In the genomic region with DNA sequence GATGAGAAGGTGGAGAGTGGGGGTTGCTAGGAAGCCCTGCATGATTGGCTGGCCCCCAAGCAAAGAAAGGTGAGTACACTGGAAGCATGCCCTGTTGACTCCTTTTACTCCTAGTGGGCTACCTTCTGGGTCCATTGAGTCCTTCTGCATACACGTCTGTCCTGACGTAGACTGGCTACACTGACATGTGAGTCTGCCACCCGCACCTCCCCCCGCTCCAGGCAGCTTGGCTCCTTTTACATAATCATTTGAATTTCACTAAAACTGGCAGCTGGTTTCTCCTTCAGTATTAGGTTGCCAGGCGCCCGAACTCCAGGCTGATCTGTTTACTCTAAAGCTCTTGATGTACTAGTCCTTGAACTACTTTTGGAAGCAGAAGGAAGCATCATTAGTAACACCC, we compare ENCODE assay signal across 14 cellular contexts. TPM values are rescaled to one million over a fixed set of nuclear protein-coding genes. Genes with fewer than 3 reads are reported as not detected.
DNase-seq lines count a peak whose midpoint lies in the region; ATAC-seq, FAIRE-seq and TF ChIP-seq lines count a peak whose summit lies in the region.
"Had no signal": no experiment of that assay in that cellular context is flagged by ENCODE, and none has a peak within 500 bp of the region (broad histone marks: within the 10 kb centered on the region; RNA-seq: fewer than 3 reads in every experiment).

No MANE protein-coding gene starts in this region.

- H3K4me3 ChIP-seq in HepG2 (replicated peaks in 1 of 3; ENCODE audit: insufficient read depth in 1 of 3, low read depth in 2 of 3, low read length in 3 of 3) (no peak overlapping the region), right lobe of liver (no peak overlapping the region)
- H3K4me3 ChIP-seq: upper lobe of right lung had no signal

- H3K27ac ChIP-seq in HepG2 (ENCODE audit: extremely low read length, insufficient read depth, low read length) = no peak overlapping the region
- no peak overlapping the region for H3K27ac ChIP-seq in right lobe of liver
- H3K27ac ChIP-seq in temporal lobe (ENCODE audit: low read depth, low read length) = peak overlapping the region; percentile 92
- H3K27ac ChIP-seq: brain microvascular endothelial cell, epithelial cell of prostate, upper lobe of right lung had no signal

- CTCF ChIA-PET in HepG2 (lab: Yijun Ruan, JAX; ENCODE audit: low intra/inter-chr PET ratio, low total read pairs) = no interaction called here

- 100% methylated on average over 6 of the region's 6 CpGs for WGBS in HepG2 (ENCODE audit: low lambda C conversion rate)
- WGBS in right lobe of liver (ENCODE audit: insufficient coverage, low coverage, low lambda C conversion rate, missing lambda C conversion rate) = 77% methylated on average over 4 of the region's 6 CpGs

- in situ Hi-C loops in HepG2 (cut with HindIII; ENCODE audit: extremely low pct_ligation_motif_present, low pct_unique_long_range_greater_than_20kb) = no loop called here

- no peaks in the 10 kb centered on the region; a peak in 1 of 5 replicates for H3K27me3 ChIP-seq in HepG2 (ENCODE audit: control insufficient read depth in 1 of 2, insufficient read depth in 2 of 2, low read length in 2 of 2)
- H3K27me3 ChIP-seq in right lobe of liver = no peaks in the 10 kb centered on the region
- H3K27me3 ChIP-seq: brain microvascular endothelial cell, upper lobe of right lung had no signal

- no TSS peak for BruUV-seq in HepG2 (replicated peaks; lab: Mats Ljungman, UMichigan)

- no peaks in the 10 kb centered on the region for H4K20me1 ChIP-seq in HepG2 (ENCODE audit: insufficient read depth, low read length)

- TF ChIP-seq RAD21 in HepG2 (CRISPR knock-in tag; IDR thresholded peaks at IDR 0.05) = no peak

- TF ChIP-seq EP300 in HepG2 (IDR thresholded peaks at IDR 0.05; ENCODE audit: low read depth in 2 of 2, low read length in 2 of 2) = no peak
- TF ChIP-seq EP300 in HepG2 (CRISPR knock-in tag; IDR thresholded peaks at IDR 0.05; ENCODE audit: borderline replicate concordance) = no peak

- TF ChIP-seq POLR2A in HepG2 (IDR thresholded peaks at IDR 0.05; ENCODE audit: insufficient read depth in 1 of 2, low read depth in 2 of 2, low read length in 2 of 2) = no peak
- no peak for TF ChIP-seq POLR2A in right lobe of liver (IDR thresholded peaks at IDR 0.05)

- TF ChIP-seq CTCF in HepG2 (CRISPR knock-in tag; IDR thresholded peaks at IDR 0.05) (no peak), right lobe of liver (IDR thresholded peaks at IDR 0.05) (no peak)

- no peak for FAIRE-seq in HepG2 (lab: Jason Lieb, UNC)

- POLR2A ChIA-PET in HepG2 (lab: Yijun Ruan, JAX) = no interaction called here

- H2AFZ ChIP-seq in HepG2 (ENCODE audit: low read length) = no peak overlapping the region

- ATAC-seq in HepG2 = no peak
- no peak for ATAC-seq in right lobe of liver
- ATAC-seq: upper lobe of right lung had no signal

- DNase-seq in HepG2 (ENCODE audit: low spot score) (no peak), right lobe of liver (no peak), hypothalamus (lab: John Stamatoyannopoulos, UW) (peak in 43 of 51 donors; percentile 3 to 88 (median 46)), GF-D8 (lab: John Stamatoyannopoulos, UW) (no peak), foreskin melanocyte (no peak)
- DNase-seq: activated T-cell treated with anti-CD3 and anti-CD28 coated beads, Interleukin-2, amount 50 U/mL, for 1 hour; brain microvascular endothelial cell; EL; immature natural killer cell; NCI-H510A treated with DMSO at 0.1 percent for 48 hours; SHP77 treated with DMSO at 0.1 percent for 48 hours; upper lobe of right lung had no signal

- no peaks in the 10 kb centered on the region for H3K79me2 ChIP-seq in HepG2 (ENCODE audit: insufficient read depth, low read length)

- H3K36me3 ChIP-seq in HepG2 (replicated peaks in 1 of 2; ENCODE audit: control insufficient read depth in 1 of 2, insufficient read depth in 2 of 2, low read length in 2 of 2) (peaks cover 1 to 39% of the 10 kb centered on the region in 2 experiments; a peak in 4 of 5 replicates), right lobe of liver (peaks cover 0 to 28% (median 8%) of the 10 kb centered on the region in 4 donors)

- H3K9me3 ChIP-seq in HepG2 (ENCODE audit: low read length) (no peaks in the 10 kb centered on the region), right lobe of liver (no peaks in the 10 kb centered on the region)
- H3K9me3 ChIP-seq: upper lobe of right lung had no signal

- no peak overlapping the region for H3K9ac ChIP-seq in HepG2 (ENCODE audit: insufficient read depth, low read depth, low read length)

- intact Hi-C loops in HepG2 (cut with micrococcal nuclease; ENCODE audit: unreplicated experiment) (no loop called here), right lobe of liver (cut with DNase I) (no loop called here)

- H3K4me1 ChIP-seq in HepG2 (ENCODE audit: insufficient read depth, low read length) (no peaks in the 10 kb centered on the region), right lobe of liver (no peaks in the 10 kb centered on the region)
- H3K4me1 ChIP-seq: upper lobe of right lung had no signal

- no peak overlapping the region for H3K4me2 ChIP-seq in HepG2 (ENCODE audit: low read depth, low read length)

RNA-seq across cellular contexts. Expression of gene MRPS21, which starts 8.7 kb away (rescaled TPM):
- total RNA-seq in HepG2 (2016; rRNA removed; fragmentation: Illumina TruSeq; extraction: Trizol) (64.2 and 77.5 TPM in 2 replicates), right lobe of liver (10 to 100 TPM; 22.9 to 30.5 (median 25.0) TPM), temporal lobe (44.7 TPM)
- 40.5 and 42.6 TPM in 2 replicates for total RNA-seq in HepG2 (2016; cell fraction: cytosol; rRNA removed; fragmentation: Illumina TruSeq; extraction: Trizol; ENCODE audit: low read depth)
- total RNA-seq in HepG2 (2016; cell fraction: insoluble cytoplasmic fraction; rRNA removed; fragmentation: Illumina TruSeq; extraction: Trizol) = 62.6 and 85.6 TPM in 2 replicates
- 30.6 and 38.4 TPM in 2 replicates for total RNA-seq in HepG2 (2016; cell fraction: membrane; rRNA removed; fragmentation: Illumina TruSeq; extraction: Trizol)
- 36.8 and 44.4 TPM in 2 replicates for total RNA-seq in HepG2 (2016; cell fraction: nucleus; rRNA removed; fragmentation: Illumina TruSeq; extraction: Trizol)
- 51.6 and 59.4 TPM in 2 replicates for polyA plus RNA-seq in HepG2 (2011; rRNA removed)
- 36.0 and 48.0 TPM in 2 replicates for polyA plus RNA-seq in HepG2 (2011; cell fraction: cytosol; rRNA removed)
- polyA plus RNA-seq in HepG2 (2011; cell fraction: nucleus; rRNA removed) = 69.3 and 69.6 TPM in 2 replicates
- polyA plus RNA-seq in HepG2 (2012) = 32.8 and 49.3 TPM in 2 replicates
- polyA plus RNA-seq in HepG2 (2016; cell fraction: cytosol; fragmentation: Illumina TruSeq; extraction: Trizol; ENCODE audit: low read depth) = 35.9 and 42.1 TPM in 2 replicates
- polyA plus RNA-seq in HepG2 (2016; cell fraction: insoluble cytoplasmic fraction; fragmentation: Illumina TruSeq; extraction: Trizol; ENCODE audit: low read depth) = 91.5 and 106 TPM in 2 replicates
- 33.5 and 39.5 TPM in 2 replicates for polyA plus RNA-seq in HepG2 (2016; cell fraction: membrane; fragmentation: Illumina TruSeq; extraction: Trizol; ENCODE audit: low read depth)
- polyA plus RNA-seq in HepG2 (2016; cell fraction: nucleus; fragmentation: Illumina TruSeq; extraction: Trizol; ENCODE audit: insufficient read depth, low read depth) = 72.6 and 80.6 TPM in 2 replicates
- 18.9 and 44.4 TPM in 2 replicates for polyA minus RNA-seq in HepG2 (2011; rRNA and poly(A)+ RNA removed; ENCODE audit: low replicate concordance)
- 11.5 and 13.8 TPM in 2 replicates for polyA minus RNA-seq in HepG2 (2011; cell fraction: cytosol; rRNA and poly(A)+ RNA removed)
- 17.5 and 22.9 TPM in 2 replicates for polyA minus RNA-seq in HepG2 (2011; cell fraction: nucleus; rRNA and poly(A)+ RNA removed)

RNA-seq across cellular contexts. Expression of gene PRPF3, which starts 19.0 kb away (rescaled TPM):
- 34.2 and 45.9 TPM in 2 replicates for total RNA-seq in HepG2 (2016; rRNA removed; fragmentation: Illumina TruSeq; extraction: Trizol)
- 11.3 and 14.3 TPM in 2 replicates for total RNA-seq in HepG2 (2016; cell fraction: cytosol; rRNA removed; fragmentation: Illumina TruSeq; extraction: Trizol; ENCODE audit: low read depth)
- total RNA-seq in HepG2 (2016; cell fraction: insoluble cytoplasmic fraction; rRNA removed; fragmentation: Illumina TruSeq; extraction: Trizol) = 32.2 and 43.7 TPM in 2 replicates
- total RNA-seq in HepG2 (2016; cell fraction: membrane; rRNA removed; fragmentation: Illumina TruSeq; extraction: Trizol) = 18.1 and 19.5 TPM in 2 replicates
- total RNA-seq in HepG2 (2016; cell fraction: nucleus; rRNA removed; fragmentation: Illumina TruSeq; extraction: Trizol) = 55.9 and 61.0 TPM in 2 replicates
- 20.1 and 23.0 TPM in 2 replicates for polyA plus RNA-seq in HepG2 (2011; rRNA removed)
- 8.6 and 10.4 TPM in 2 replicates for polyA plus RNA-seq in HepG2 (2011; cell fraction: cytosol; rRNA removed)
- polyA plus RNA-seq in HepG2 (2011; cell fraction: nucleus; rRNA removed) = 46.3 and 59.7 TPM in 2 replicates
- 24.5 and 33.4 TPM in 2 replicates for polyA plus RNA-seq in HepG2 (2012)
- polyA plus RNA-seq in HepG2 (2016; cell fraction: cytosol; fragmentation: Illumina TruSeq; extraction: Trizol; ENCODE audit: low read depth) = 6.5 TPM in 2 replicates
- 27.7 and 29.0 TPM in 2 replicates for polyA plus RNA-seq in HepG2 (2016; cell fraction: insoluble cytoplasmic fraction; fragmentation: Illumina TruSeq; extraction: Trizol; ENCODE audit: low read depth)
- 8.1 and 8.9 TPM in 2 replicates for polyA plus RNA-seq in HepG2 (2016; cell fraction: membrane; fragmentation: Illumina TruSeq; extraction: Trizol; ENCODE audit: low read depth)
- 89.8 and 101 TPM in 2 replicates for polyA plus RNA-seq in HepG2 (2016; cell fraction: nucleus; fragmentation: Illumina TruSeq; extraction: Trizol; ENCODE audit: insufficient read depth, low read depth)
- 19.2 and 49.0 TPM in 2 replicates for polyA minus RNA-seq in HepG2 (2011; rRNA and poly(A)+ RNA removed; ENCODE audit: low replicate concordance)
- polyA minus RNA-seq in HepG2 (2011; cell fraction: cytosol; rRNA and poly(A)+ RNA removed) = 8.1 and 9.0 TPM in 2 replicates
- 58.8 and 75.6 TPM in 2 replicates for polyA minus RNA-seq in HepG2 (2011; cell fraction: nucleus; rRNA and poly(A)+ RNA removed)
- 10 to 100 TPM; 10.8 to 28.0 (median 21.2) TPM for total RNA-seq in right lobe of liver
- 32.9 TPM for total RNA-seq in temporal lobe

RNA-seq across cellular contexts. Expression of gene CIART, which starts 20.0 kb away (rescaled TPM):
- total RNA-seq in HepG2 (2016; rRNA removed; fragmentation: Illumina TruSeq; extraction: Trizol) = not detected in 2 replicates
- total RNA-seq in HepG2 (2016; cell fraction: cytosol; rRNA removed; fragmentation: Illumina TruSeq; extraction: Trizol; ENCODE audit: low read depth) = not detected in 2 replicates
- 0.09 TPM in 1 of 2 replicates, not detected in the other for total RNA-seq in HepG2 (2016; cell fraction: insoluble cytoplasmic fraction; rRNA removed; fragmentation: Illumina TruSeq; extraction: Trizol)
- total RNA-seq in HepG2 (2016; cell fraction: membrane; rRNA removed; fragmentation: Illumina TruSeq; extraction: Trizol) = not detected in 2 replicates
- total RNA-seq in HepG2 (2016; cell fraction: nucleus; rRNA removed; fragmentation: Illumina TruSeq; extraction: Trizol) = not detected in 2 replicates
- 0.48 and 0.58 TPM in 2 replicates for polyA plus RNA-seq in HepG2 (2011; rRNA removed)
- 0.12 and 0.26 TPM in 2 replicates for polyA plus RNA-seq in HepG2 (2011; cell fraction: cytosol; rRNA removed)
- 1.6 and 2.1 TPM in 2 replicates for polyA plus RNA-seq in HepG2 (2011; cell fraction: nucleus; rRNA removed)
- polyA plus RNA-seq in HepG2 (2012) = 0.39 and 0.40 TPM in 2 replicates
- not detected in 2 replicates for polyA plus RNA-seq in HepG2 (2016; cell fraction: cytosol; fragmentation: Illumina TruSeq; extraction: Trizol; ENCODE audit: low read depth)
- polyA plus RNA-seq in HepG2 (2016; cell fraction: insoluble cytoplasmic fraction; fragmentation: Illumina TruSeq; extraction: Trizol; ENCODE audit: low read depth) = not detected in 2 replicates
- polyA plus RNA-seq in HepG2 (2016; cell fraction: membrane; fragmentation: Illumina TruSeq; extraction: Trizol; ENCODE audit: low read depth) = not detected in 2 replicates
- 0.86 and 1.5 TPM in 2 replicates for polyA plus RNA-seq in HepG2 (2016; cell fraction: nucleus; fragmentation: Illumina TruSeq; extraction: Trizol; ENCODE audit: insufficient read depth, low read depth)
- polyA minus RNA-seq in HepG2 (2011; rRNA and poly(A)+ RNA removed; ENCODE audit: low replicate concordance) = 1.0 TPM in 2 replicates
- polyA minus RNA-seq in HepG2 (2011; cell fraction: cytosol; rRNA and poly(A)+ RNA removed) = not detected in 2 replicates
- polyA minus RNA-seq in HepG2 (2011; cell fraction: nucleus; rRNA and poly(A)+ RNA removed) = not detected in 2 replicates
- total RNA-seq in right lobe of liver = 1 to 10 TPM; 2.0 to 8.4 (median 4.4) TPM
- total RNA-seq in temporal lobe = 1.7 TPM
- polyA plus RNA-seq: immature natural killer cell had no signal

RNA-seq across cellular contexts. Expression of gene C1orf54, which starts 29.7 kb away (rescaled TPM):
- total RNA-seq in HepG2 (2016; rRNA removed; fragmentation: Illumina TruSeq; extraction: Trizol) (0.28 and 0.35 TPM in 2 replicates), right lobe of liver (1 to 10 TPM in 5 of 6 experiments, not detected in 1; 1.7 to 5.7 (median 3.8) TPM), temporal lobe (4.7 TPM)
- total RNA-seq in HepG2 (2016; cell fraction: cytosol; rRNA removed; fragmentation: Illumina TruSeq; extraction: Trizol; ENCODE audit: low read depth) = 0.71 TPM in 1 of 2 replicates, not detected in the other
- total RNA-seq in HepG2 (2016; cell fraction: insoluble cytoplasmic fraction; rRNA removed; fragmentation: Illumina TruSeq; extraction: Trizol) = 0.26 TPM in 1 of 2 replicates, not detected in the other
- 0.53 and 0.86 TPM in 2 replicates for total RNA-seq in HepG2 (2016; cell fraction: membrane; rRNA removed; fragmentation: Illumina TruSeq; extraction: Trizol)
- 0.53 TPM in 1 of 2 replicates, not detected in the other for total RNA-seq in HepG2 (2016; cell fraction: nucleus; rRNA removed; fragmentation: Illumina TruSeq; extraction: Trizol)
- polyA plus RNA-seq in HepG2 (2011; rRNA removed) = 0.27 and 0.44 TPM in 2 replicates
- polyA plus RNA-seq in HepG2 (2011; cell fraction: cytosol; rRNA removed) = 0.09 and 0.18 TPM in 2 replicates
- 1.00 and 1.1 TPM in 2 replicates for polyA plus RNA-seq in HepG2 (2011; cell fraction: nucleus; rRNA removed)
- polyA plus RNA-seq in HepG2 (2012) = 0.60 and 0.94 TPM in 2 replicates
- polyA plus RNA-seq in HepG2 (2016; cell fraction: cytosol; fragmentation: Illumina TruSeq; extraction: Trizol; ENCODE audit: low read depth) = not detected in 2 replicates
- not detected in 2 replicates for polyA plus RNA-seq in HepG2 (2016; cell fraction: insoluble cytoplasmic fraction; fragmentation: Illumina TruSeq; extraction: Trizol; ENCODE audit: low read depth)
- polyA plus RNA-seq in HepG2 (2016; cell fraction: membrane; fragmentation: Illumina TruSeq; extraction: Trizol; ENCODE audit: low read depth) = 0.60 TPM in 1 of 2 replicates, not detected in the other
- polyA plus RNA-seq in HepG2 (2016; cell fraction: nucleus; fragmentation: Illumina TruSeq; extraction: Trizol; ENCODE audit: insufficient read depth, low read depth) = 1.0 and 1.3 TPM in 2 replicates
- 0.30 TPM in 1 of 2 replicates, not detected in the other for polyA minus RNA-seq in HepG2 (2011; rRNA and poly(A)+ RNA removed; ENCODE audit: low replicate concordance)
- polyA minus RNA-seq in HepG2 (2011; cell fraction: cytosol; rRNA and poly(A)+ RNA removed) = not detected in 2 replicates
- 0.39 TPM in 1 of 2 replicates, not detected in the other for polyA minus RNA-seq in HepG2 (2011; cell fraction: nucleus; rRNA and poly(A)+ RNA removed)

RNA-seq across cellular contexts. Expression of gene APH1A, which starts 33.5 kb away (rescaled TPM):
- total RNA-seq in HepG2 (2016; rRNA removed; fragmentation: Illumina TruSeq; extraction: Trizol) (87.1 and 130 TPM in 2 replicates), right lobe of liver (10 to 100 TPM; 61.2 to 92.0 (median 81.1) TPM), temporal lobe (44.0 TPM)
- total RNA-seq in HepG2 (2016; cell fraction: cytosol; rRNA removed; fragmentation: Illumina TruSeq; extraction: Trizol; ENCODE audit: low read depth) = 211 and 212 TPM in 2 replicates
- total RNA-seq in HepG2 (2016; cell fraction: insoluble cytoplasmic fraction; rRNA removed; fragmentation: Illumina TruSeq; extraction: Trizol) = 82.3 and 135 TPM in 2 replicates
- 328 and 336 TPM in 2 replicates for total RNA-seq in HepG2 (2016; cell fraction: membrane; rRNA removed; fragmentation: Illumina TruSeq; extraction: Trizol)
- 62.9 and 69.3 TPM in 2 replicates for total RNA-seq in HepG2 (2016; cell fraction: nucleus; rRNA removed; fragmentation: Illumina TruSeq; extraction: Trizol)
- polyA plus RNA-seq in HepG2 (2011; rRNA removed) = 114 and 128 TPM in 2 replicates
- polyA plus RNA-seq in HepG2 (2011; cell fraction: cytosol; rRNA removed) = 147 and 155 TPM in 2 replicates
- 66.3 and 72.5 TPM in 2 replicates for polyA plus RNA-seq in HepG2 (2011; cell fraction: nucleus; rRNA removed)
- polyA plus RNA-seq in HepG2 (2012) = 64.3 and 72.9 TPM in 2 replicates
- polyA plus RNA-seq in HepG2 (2016; cell fraction: cytosol; fragmentation: Illumina TruSeq; extraction: Trizol; ENCODE audit: low read depth) = 233 and 246 TPM in 2 replicates
- polyA plus RNA-seq in HepG2 (2016; cell fraction: insoluble cytoplasmic fraction; fragmentation: Illumina TruSeq; extraction: Trizol; ENCODE audit: low read depth) = 88.7 and 93.9 TPM in 2 replicates
- polyA plus RNA-seq in HepG2 (2016; cell fraction: membrane; fragmentation: Illumina TruSeq; extraction: Trizol; ENCODE audit: low read depth) = 303 and 317 TPM in 2 replicates
- polyA plus RNA-seq in HepG2 (2016; cell fraction: nucleus; fragmentation: Illumina TruSeq; extraction: Trizol; ENCODE audit: insufficient read depth, low read depth) = 98.2 and 104 TPM in 2 replicates
- 192 and 286 TPM in 2 replicates for polyA minus RNA-seq in HepG2 (2011; rRNA and poly(A)+ RNA removed; ENCODE audit: low replicate concordance)
- polyA minus RNA-seq in HepG2 (2011; cell fraction: cytosol; rRNA and poly(A)+ RNA removed) = 48.6 and 50.4 TPM in 2 replicates
- 43.1 and 56.2 TPM in 2 replicates for polyA minus RNA-seq in HepG2 (2011; cell fraction: nucleus; rRNA and poly(A)+ RNA removed)

Comparison
In these comparisons a context has a peak if more than half of its experiments do, and no peak if none do; other contexts are left out.
1. DNase-seq: peak in hypothalamus (43 of 51); none in HepG2 (single experiment), right lobe of liver (0 of 3), GF-D8 (single experiment) and foreskin melanocyte (single experiment).